In genomic region chr18:63869851-63870250, GRCh38 we compare ENCODE assay signal across 19 cellular contexts. TPM values are rescaled to one million over a fixed set of nuclear protein-coding genes. Genes with fewer than 3 reads are reported as not detected.
DNase-seq lines count a peak whose midpoint lies in the region; ATAC-seq and TF ChIP-seq lines count a peak whose summit lies in the region.
"Had no signal": no experiment of that assay in that cellular context is flagged by ENCODE, and none has a peak within 500 bp of the region (broad histone marks: within the 10 kb centered on the region; RNA-seq: fewer than 3 reads in every experiment).

No MANE protein-coding gene starts in this region.

- H3K4me2 ChIP-seq in SK-N-SH = no peak overlapping the region

- no peaks in the 10 kb centered on the region for H3K9me3 Mint-ChIP-seq in stimulated activated memory B cell treated with anti-CD40 and anti-IgM and Interleukin-4, amounts not matched to agents 10 μg/mL and 1 μg/mL and 100 μg/mL, for 72 hours
- H3K9me3 Mint-ChIP-seq in CD8-positive, alpha-beta memory T cell = no peaks in the 10 kb centered on the region
- H3K9me3 Mint-ChIP-seq: activated CD4-positive, alpha-beta memory T cell treated with anti-CD3 and anti-CD28 coated beads, Interleukin-2, amount 10 ng/mL, durations not matched to agents 7 days and 5 days; activated naive CD4-positive, alpha-beta T cell treated with anti-CD3 and anti-CD28 coated beads for 36 hours had no signal

- WGBS in SK-N-SH (ENCODE audit: low lambda C conversion rate) = 16% methylated on average over 3 of the region's 3 CpGs

- H3K9ac ChIP-seq in SK-N-SH = no peak overlapping the region

- H3K4me3 Mint-ChIP-seq in stimulated activated memory B cell treated with anti-CD40 and anti-IgM and Interleukin-4, amounts not matched to agents 10 μg/mL and 1 μg/mL and 100 μg/mL, for 72 hours = no peak overlapping the region
- no peak overlapping the region for H3K4me3 Mint-ChIP-seq in CD8-positive, alpha-beta memory T cell
- H3K4me3 Mint-ChIP-seq: activated CD4-positive, alpha-beta memory T cell treated with anti-CD3 and anti-CD28 coated beads, Interleukin-2, amount 10 ng/mL, durations not matched to agents 7 days and 5 days; activated naive CD4-positive, alpha-beta T cell treated with anti-CD3 and anti-CD28 coated beads for 36 hours had no signal

- no peaks in the 10 kb centered on the region for H3K27me3 ChIP-seq in SK-N-SH (ENCODE audit: insufficient read depth)
- no peaks in the 10 kb centered on the region for H3K27me3 ChIP-seq in CD8-positive, alpha-beta memory T cell (ENCODE audit: insufficient read depth, low read length, poor library complexity, severe bottlenecking)
- H3K27me3 ChIP-seq: left lung, right atrium auricular region, tibial artery had no signal

- H3K9me2 ChIP-seq in SK-N-SH = no peaks in the 10 kb centered on the region

- H4K20me1 ChIP-seq in SK-N-SH (ENCODE audit: insufficient read depth) = no peaks in the 10 kb centered on the region

- H3K36me3 ChIP-seq in SK-N-SH (replicated peaks in 1 of 2; ENCODE audit: control insufficient read depth in 1 of 2, insufficient read depth in 2 of 2, low read length in 1 of 2) = no peaks in the 10 kb centered on the region
- H3K36me3 ChIP-seq in CD8-positive, alpha-beta memory T cell (ENCODE audit: insufficient read depth, low read length) = no peaks in the 10 kb centered on the region
- H3K36me3 ChIP-seq: left lung, right atrium auricular region, tibial artery had no signal

- POLR2A ChIA-PET in SK-N-SH (lab: Yijun Ruan, JAX) = no interaction called here
- POLR2A ChIA-PET in CD8-positive, alpha-beta memory T cell (lab: Charles Lee) = no interaction called here

- in situ Hi-C loops in GM13976 (cut with MboI; ENCODE audit: low sequenced_read_pairs, unreplicated experiment) = no loop called here

- H3K4me1 Mint-ChIP-seq in stimulated activated memory B cell treated with anti-CD40 and anti-IgM and Interleukin-4, amounts not matched to agents 10 μg/mL and 1 μg/mL and 100 μg/mL, for 72 hours = no peaks in the 10 kb centered on the region
- no peaks in the 10 kb centered on the region for H3K4me1 Mint-ChIP-seq in CD8-positive, alpha-beta memory T cell
- H3K4me1 Mint-ChIP-seq: activated CD4-positive, alpha-beta memory T cell treated with anti-CD3 and anti-CD28 coated beads, Interleukin-2, amount 10 ng/mL, durations not matched to agents 7 days and 5 days had no signal

- no peak overlapping the region for H2AFZ ChIP-seq in SK-N-SH (ENCODE audit: low read depth)

- ATAC-seq in SK-N-SH treated with all-trans-retinoic acid at 6 μM for 48 hours = no peak
- ATAC-seq in stimulated activated memory B cell treated with anti-CD40 and anti-IgM and Interleukin-4, amounts not matched to agents 10 μg/mL and 1 μg/mL and 100 μg/mL, for 72 hours = peak; percentile 34

- no peak overlapping the region; a peak in 1 of 4 replicates for H3K27ac ChIP-seq in SK-N-SH (ENCODE audit: low read depth in 2 of 2, low read length in 1 of 2)
- no peak overlapping the region for H3K27ac ChIP-seq in CD8-positive, alpha-beta memory T cell (ENCODE audit: low read depth, low read length)
- H3K27ac ChIP-seq: right atrium auricular region, tibial artery had no signal

- H3F3A ChIP-seq in SK-N-SH (replicated peaks; ENCODE audit: insufficient read depth) = no peaks in the 10 kb centered on the region

- H3K27ac Mint-ChIP-seq in stimulated activated memory B cell treated with anti-CD40 and anti-IgM and Interleukin-4, amounts not matched to agents 10 μg/mL and 1 μg/mL and 100 μg/mL, for 72 hours = no peak overlapping the region
- H3K27ac Mint-ChIP-seq in CD8-positive, alpha-beta memory T cell = no peak overlapping the region
- H3K27ac Mint-ChIP-seq: activated CD4-positive, alpha-beta memory T cell treated with anti-CD3 and anti-CD28 coated beads, Interleukin-2, amount 10 ng/mL, durations not matched to agents 7 days and 5 days; activated naive CD4-positive, alpha-beta T cell treated with anti-CD3 and anti-CD28 coated beads for 36 hours had no signal

- DNase-seq in SK-N-SH (no peak), MV-4-11 (lab: John Stamatoyannopoulos, UW) (peak; percentile 31), epithelial cell of proximal tubule (ENCODE audit: low read depth) (peak; percentile 15), anterior cingulate cortex (lab: John Stamatoyannopoulos, UW) (no peak), GM13976 (ENCODE audit: low spot score) (no peak)
- no peak for DNase-seq in CD8-positive, alpha-beta memory T cell
- DNase-seq: activated CD4-positive, alpha-beta memory T cell treated with anti-CD3 and anti-CD28 coated beads, Interleukin-2, amount 10 ng/mL, durations not matched to agents 7 days and 5 days; activated naive CD4-positive, alpha-beta T cell treated with anti-CD3 and anti-CD28 coated beads for 36 hours; activated T-cell treated with anti-CD3 and anti-CD28 coated beads, Interleukin-2, amount 50 U/mL, for 1 hour; NCI-H1417 treated with DMSO at 0.1 percent for 48 hours; NCI-H774; stimulated activated naive CD4-positive, alpha-beta T cell; tibial artery had no signal

- CTCF ChIA-PET in SK-N-SH (lab: Yijun Ruan, JAX) = interaction anchor here (1.2 kb wide), 1 partner anchor 28 kb away, joined by 3 read pairs; no protein-coding TSS in a partner anchor
- CTCF ChIA-PET in CD8-positive, alpha-beta memory T cell (lab: Charles Lee) = no interaction called here

- no peaks in the 10 kb centered on the region for H3K4me1 ChIP-seq in SK-N-SH (ENCODE audit: control insufficient read depth in 1 of 2, insufficient read depth in 2 of 2, low read depth in 1 of 2, low read length in 1 of 2)
- no peaks in the 10 kb centered on the region for H3K4me1 ChIP-seq in CD8-positive, alpha-beta memory T cell (ENCODE audit: insufficient read depth, low read length)
- H3K4me1 ChIP-seq: right atrium auricular region, tibial artery had no signal

- TF ChIP-seq EP300 in SK-N-SH (IDR thresholded peaks at IDR 0.05; ENCODE audit: borderline replicate concordance in 1 of 2, low read depth in 1 of 2, low read length in 1 of 2) = no peak

- TF ChIP-seq CTCF in SK-N-SH (IDR thresholded peaks at IDR 0.05) (no peak), epithelial cell of proximal tubule (conservative IDR thresholded peaks at IDR 0.05; ENCODE audit: low read depth, low read length) (no peak), GM13976 (IDR thresholded peaks at IDR 0.05; ENCODE audit: borderline replicate concordance, control extremely low read depth, extremely low read depth, insufficient read depth, missing control alignments) (no peak)

- peaks cover 22% of the 10 kb centered on the region for H3K27me3 Mint-ChIP-seq in stimulated activated memory B cell treated with anti-CD40 and anti-IgM and Interleukin-4, amounts not matched to agents 10 μg/mL and 1 μg/mL and 100 μg/mL, for 72 hours
- peaks cover 3 to 4% of the 10 kb centered on the region in 2 donors for H3K27me3 Mint-ChIP-seq in CD8-positive, alpha-beta memory T cell

- H3K36me3 Mint-ChIP-seq in stimulated activated memory B cell treated with anti-CD40 and anti-IgM and Interleukin-4, amounts not matched to agents 10 μg/mL and 1 μg/mL and 100 μg/mL, for 72 hours = no peaks in the 10 kb centered on the region
- H3K36me3 Mint-ChIP-seq in CD8-positive, alpha-beta memory T cell = no peaks in the 10 kb centered on the region

- no peaks in the 10 kb centered on the region for H3K79me2 ChIP-seq in SK-N-SH (ENCODE audit: insufficient read depth)

- H3K4me3 ChIP-seq in SK-N-SH (ENCODE audit: low read depth in 2 of 2, low read length in 1 of 2) = no peak overlapping the region
- H3K4me3 ChIP-seq in epithelial cell of proximal tubule (ENCODE audit: low read depth, low read length) = no peak overlapping the region
- H3K4me3 ChIP-seq in CD8-positive, alpha-beta memory T cell (ENCODE audit: low read length) = no peak overlapping the region
- H3K4me3 ChIP-seq: left lung, right atrium auricular region, tibial artery had no signal

- H3K9me3 ChIP-seq in SK-N-SH = no peaks in the 10 kb centered on the region
- H3K9me3 ChIP-seq in CD8-positive, alpha-beta memory T cell (ENCODE audit: low read length) = no peaks in the 10 kb centered on the region
- H3K9me3 ChIP-seq: left lung, right atrium auricular region, tibial artery had no signal

- no peak for TF ChIP-seq RAD21 in SK-N-SH (IDR thresholded peaks at IDR 0.05; ENCODE audit: low read length)

TF ChIP-seq in SK-N-SH, 30 proteins besides CTCF, POLR2A, EP300 and RAD21 (continues in another document):
- TF ChIP-seq NFIC (IDR thresholded peaks at IDR 0.05; ENCODE audit: borderline replicate concordance) = no peak
- no peak for TF ChIP-seq EZH2phosphoT487 (IDR thresholded peaks at IDR 0.05; ENCODE audit: borderline replicate concordance, low read depth)
- TF ChIP-seq FOXJ3 (CRISPR knock-in tag; IDR thresholded peaks at IDR 0.05) = no peak
- 0 out of 2 replicates have a peak, but pooled peaks have one; percentile 12 for TF ChIP-seq JUND (IDR thresholded peaks at IDR 0.05)
- peak; percentile 46; the same call in 1 of the 2 replicates for TF ChIP-seq FOSL2 (IDR thresholded peaks at IDR 0.05; ENCODE audit: borderline replicate concordance, low read depth)

TF ChIP-seq in SK-N-SH treated with all-trans-retinoic acid at 6 μM for 48 hours, 23 proteins besides CTCF, POLR2A, EP300 and RAD21 (continues in another document):
- no peak for TF ChIP-seq ISL1 (CRISPR knock-in tag; IDR thresholded peaks at IDR 0.05)
- no peak for TF ChIP-seq ZFP3 (CRISPR knock-in tag; IDR thresholded peaks at IDR 0.05)
- no peak for TF ChIP-seq SNAI2 (CRISPR knock-in tag; IDR thresholded peaks at IDR 0.05)
- TF ChIP-seq ZNF565 (CRISPR knock-in tag; conservative IDR thresholded peaks at IDR 0.05; ENCODE audit: low read depth) = no peak
- TF ChIP-seq ESRRG (CRISPR knock-in tag; IDR thresholded peaks at IDR 0.05) = no peak
- no peak for TF ChIP-seq GLIS3 (CRISPR knock-in tag; IDR thresholded peaks at IDR 0.05)
- TF ChIP-seq OSR1 (CRISPR knock-in tag; IDR thresholded peaks at IDR 0.05) = no peak
- TF ChIP-seq ZNF8 (CRISPR knock-in tag; IDR thresholded peaks at IDR 0.05) = no peak
- TF ChIP-seq CSDC2 (CRISPR knock-in tag; IDR thresholded peaks at IDR 0.05) = no peak
- TF ChIP-seq PPARA (CRISPR knock-in tag; IDR thresholded peaks at IDR 0.05; ENCODE audit: borderline replicate concordance) = no peak
- no peak for TF ChIP-seq ZFP30 (CRISPR knock-in tag; IDR thresholded peaks at IDR 0.05)

RNA-seq across cellular contexts. Expression of gene SERPINB2, which starts 17.7 kb away (rescaled TPM):
- polyA plus RNA-seq in SK-N-SH (2012; rRNA removed) = 5.9 and 9.8 TPM in 2 replicates
- polyA plus RNA-seq in SK-N-SH (2012; cell fraction: cytosol; rRNA removed) = 9.3 and 11.5 TPM in 2 replicates
- polyA plus RNA-seq in SK-N-SH (2012; cell fraction: nucleus; rRNA removed) = 4.3 and 8.1 TPM in 2 replicates
- 1.6 and 1.9 TPM in 2 replicates for total RNA-seq in epithelial cell of proximal tubule
- total RNA-seq in CD8-positive, alpha-beta memory T cell = 1 to 10 TPM; 1.2 to 1.7 TPM
- polyA plus RNA-seq in CD8-positive, alpha-beta memory T cell = not detected
- total RNA-seq: activated CD4-positive, alpha-beta memory T cell treated with anti-CD3 and anti-CD28 coated beads, Interleukin-2, amount 10 ng/mL, durations not matched to agents 7 days and 5 days; activated naive CD4-positive, alpha-beta T cell treated with anti-CD3 and anti-CD28 coated beads for 36 hours; mucosa of gallbladder had no signal

RNA-seq across cellular contexts. Expression of gene SERPINB10, which starts 37.9 kb away (rescaled TPM):
- polyA plus RNA-seq in SK-N-SH (2012; rRNA removed) = 0.10 and 0.15 TPM in 2 replicates
- polyA plus RNA-seq in SK-N-SH (2012; cell fraction: cytosol; rRNA removed) = 0.18 and 0.20 TPM in 2 replicates
- 0.14 and 0.26 TPM in 2 replicates for polyA plus RNA-seq in SK-N-SH (2012; cell fraction: nucleus; rRNA removed)
- 0.98 TPM in 1 of 2 replicates, not detected in the other for total RNA-seq in epithelial cell of proximal tubule
- total RNA-seq in CD8-positive, alpha-beta memory T cell = not detected
- polyA plus RNA-seq in CD8-positive, alpha-beta memory T cell = not detected
- total RNA-seq: activated CD4-positive, alpha-beta memory T cell treated with anti-CD3 and anti-CD28 coated beads, Interleukin-2, amount 10 ng/mL, durations not matched to agents 7 days and 5 days; activated naive CD4-positive, alpha-beta T cell treated with anti-CD3 and anti-CD28 coated beads for 36 hours; glomerular endothelial cell; mucosa of gallbladder had no signal

Comparison
In these comparisons a context has a peak if more than half of its experiments do, and no peak if none do; other contexts are left out.
1. DNase-seq: peak in MV-4-11 (single experiment) and epithelial cell of proximal tubule (single experiment); none in SK-N-SH (single experiment), anterior cingulate cortex (0 of 58), GM13976 (single experiment) and CD8-positive, alpha-beta memory T cell (0 of 5).